27 cellular contexts compared by ENCODE assay signal in genomic region chr1:14842891-14843290, GRCh38.
A peak's percentile ranks its signal among the peaks of the same experiment; 100 is the strongest.
DNase-seq lines count a peak whose midpoint lies in the region; ATAC-seq and TF ChIP-seq lines count a peak whose summit lies in the region.
"Had no signal": no experiment of that assay in that cellular context is flagged by ENCODE, and none has a peak within 500 bp of the region (broad histone marks: within the 10 kb centered on the region; RNA-seq: fewer than 3 reads in every experiment).

No MANE protein-coding gene starts in this region.

- intact Hi-C loops in mammary epithelial cell (cut with micrococcal nuclease) = no loop called here
- intact Hi-C loops in breast epithelium (cut with DNase I; ENCODE audit: low total_unique reads) = loop anchor here (5.0 kb wide), 1 partner anchor 571 kb away; no protein-coding TSS in a partner anchor
- intact Hi-C loops in vagina (cut with DNase I) = no loop called here
- intact Hi-C loops in psoas muscle (cut with DNase I) = no loop called here

- H3K27ac ChIP-seq in mammary epithelial cell (ENCODE audit: insufficient read depth, low read depth, low read length) = no peak overlapping the region
- H3K27ac ChIP-seq in breast epithelium = no peak overlapping the region
- peak overlapping the region; percentile 51 for H3K27ac ChIP-seq in duodenal mucosa (ENCODE audit: low read depth, low read length)
- peak overlapping the region; percentile 62 for H3K27ac ChIP-seq in hepatocyte
- peak overlapping the region; percentile 64 for H3K27ac ChIP-seq in vagina
- no peak overlapping the region for H3K27ac ChIP-seq in psoas muscle
- H3K27ac ChIP-seq: 22Rv1, GM23248, heart left ventricle, thyroid gland had no signal

- H3K9me3 ChIP-seq in mammary epithelial cell (replicated peaks; ENCODE audit: insufficient read depth, low read length) = peaks cover 11% of the 10 kb centered on the region
- H3K9me3 ChIP-seq in breast epithelium = peaks cover 17 to 21% of the 10 kb centered on the region in 2 donors
- H3K9me3 ChIP-seq in duodenal mucosa (ENCODE audit: control insufficient read depth in 1 of 2, low read length in 2 of 2) = peaks cover 11 to 12% of the 10 kb centered on the region in 2 donors
- H3K9me3 ChIP-seq in hepatocyte (ENCODE audit: low read depth) = peaks cover 7% of the 10 kb centered on the region
- H3K9me3 ChIP-seq in vagina = peaks cover 3% of the 10 kb centered on the region
- H3K9me3 ChIP-seq in psoas muscle = peaks cover 4% of the 10 kb centered on the region
- H3K9me3 ChIP-seq: thyroid gland had no signal

- H3K4me1 ChIP-seq in mammary epithelial cell (ENCODE audit: insufficient read depth, low read length) (no peaks in the 10 kb centered on the region), breast epithelium (no peaks in the 10 kb centered on the region), duodenal mucosa (ENCODE audit: control insufficient read depth in 1 of 2, insufficient read depth in 2 of 2, low read length in 2 of 2) (no peaks in the 10 kb centered on the region), hepatocyte (ENCODE audit: insufficient read depth) (no peaks in the 10 kb centered on the region), vagina (peaks cover 10% of the 10 kb centered on the region), psoas muscle (no peaks in the 10 kb centered on the region)
- H3K4me1 ChIP-seq: heart left ventricle, thyroid gland had no signal

- no peaks in the 10 kb centered on the region for H3K9me2 ChIP-seq in hepatocyte (replicated peaks; ENCODE audit: insufficient read depth)

- 52% methylated on average over 2 of the region's 2 CpGs for WGBS in mammary epithelial cell (ENCODE audit: low coverage, missing lambda C conversion rate)
- 74% methylated on average over 2 of the region's 2 CpGs for WGBS in hepatocyte (ENCODE audit: low lambda C conversion rate, missing lambda C conversion rate)
- 82 to 84% (median 82%) methylated on average over 2 of the region's 2 CpGs for WGBS in psoas muscle, 3 donors

- H3K27me3 ChIP-seq in mammary epithelial cell (ENCODE audit: insufficient read depth, low read length) (no peaks in the 10 kb centered on the region), breast epithelium (no peaks in the 10 kb centered on the region), duodenal mucosa (ENCODE audit: control insufficient read depth in 1 of 2, insufficient read depth in 2 of 2, low read length in 2 of 2) (no peaks in the 10 kb centered on the region), hepatocyte (no peaks in the 10 kb centered on the region), vagina (no peaks in the 10 kb centered on the region), psoas muscle (ENCODE audit: insufficient read depth in 3 of 3, low read length in 2 of 3) (peaks cover 0 to 1% (median 0%) of the 10 kb centered on the region in 3 donors)
- H3K27me3 ChIP-seq: thyroid gland had no signal

- TF ChIP-seq POLR2A in breast epithelium (IDR thresholded peaks at IDR 0.05) = no peak
- TF ChIP-seq POLR2A in vagina (IDR thresholded peaks at IDR 0.05) = no peak

- dilution Hi-C loops in mammary epithelial cell (cut with HindIII; ENCODE audit: low sequenced_read_pairs) = no loop called here

- CTCF ChIA-PET in mammary epithelial cell (lab: Charles Lee; ENCODE audit: low non-redundant PET) = no interaction called here

- no peak overlapping the region for H3K4me3 ChIP-seq in mammary epithelial cell (replicated peaks in 1 of 3; ENCODE audit: insufficient read depth in 1 of 3, low read depth in 2 of 3, low read length in 3 of 3)
- no peak overlapping the region for H3K4me3 ChIP-seq in breast epithelium
- no peak overlapping the region for H3K4me3 ChIP-seq in duodenal mucosa (ENCODE audit: low read depth in 1 of 2, low read length in 2 of 2)
- no peak overlapping the region for H3K4me3 ChIP-seq in hepatocyte
- H3K4me3 ChIP-seq in vagina = no peak overlapping the region
- no peak overlapping the region for H3K4me3 ChIP-seq in psoas muscle
- H3K4me3 ChIP-seq: GM23248, heart left ventricle, thyroid gland had no signal

- H3K79me2 ChIP-seq in mammary epithelial cell (ENCODE audit: insufficient read depth, low read length) = no peaks in the 10 kb centered on the region
- H3K79me2 ChIP-seq in hepatocyte = no peaks in the 10 kb centered on the region

- no peaks in the 10 kb centered on the region for H4K20me1 ChIP-seq in mammary epithelial cell (ENCODE audit: insufficient read depth, low read length)
- H4K20me1 ChIP-seq in hepatocyte (ENCODE audit: insufficient read depth, poor library complexity, severe bottlenecking) = no peaks in the 10 kb centered on the region

- BruUV-seq in mammary epithelial cell (replicated peaks; lab: Mats Ljungman, UMichigan) = no TSS peak

- H3K36me3 ChIP-seq in mammary epithelial cell (ENCODE audit: insufficient read depth, low read length) (no peaks in the 10 kb centered on the region), breast epithelium (no peaks in the 10 kb centered on the region), duodenal mucosa (ENCODE audit: control insufficient read depth in 1 of 2, insufficient read depth in 2 of 2, low read length in 2 of 2) (no peaks in the 10 kb centered on the region), hepatocyte (replicated peaks; ENCODE audit: insufficient read depth, low read depth) (no peaks in the 10 kb centered on the region), vagina (no peaks in the 10 kb centered on the region), psoas muscle (ENCODE audit: insufficient read depth in 1 of 2, low read depth in 1 of 2) (no peaks in the 10 kb centered on the region)
- H3K36me3 ChIP-seq: heart left ventricle, thyroid gland had no signal

- H2AFZ ChIP-seq in mammary epithelial cell (ENCODE audit: low read depth, low read length) = no peak overlapping the region
- no peak overlapping the region for H2AFZ ChIP-seq in hepatocyte
- H2AFZ ChIP-seq: GM23248 had no signal

- in situ Hi-C loops in mammary epithelial cell (cut with MboI; ENCODE audit: low sequenced_read_pairs in 2 of 2) = no loop called here

- H3K9ac ChIP-seq in mammary epithelial cell (ENCODE audit: insufficient read depth, low read length) = no peak overlapping the region
- H3K9ac ChIP-seq in duodenal mucosa (ENCODE audit: low read depth in 1 of 2, low read length in 2 of 2) = no peak overlapping the region
- H3K9ac ChIP-seq: GM23248 had no signal

- TF ChIP-seq CTCF in mammary epithelial cell (conservative IDR thresholded peaks at IDR 0.05 in 1 of 2, IDR thresholded peaks at IDR 0.05 in 1 of 2; ENCODE audit: extremely low read depth in 1 of 2, insufficient read depth in 1 of 2, low read depth in 1 of 2, low read length in 2 of 2) (no peak), breast epithelium (IDR thresholded peaks at IDR 0.05) (no peak), hepatocyte (IDR thresholded peaks at IDR 0.05; ENCODE audit: poor library complexity) (no peak), vagina (IDR thresholded peaks at IDR 0.05) (no peak), psoas muscle (IDR thresholded peaks at IDR 0.05) (no peak)

- DNase-seq in mammary epithelial cell (peak; percentile 10), breast epithelium (ENCODE audit: low spot score in 2 of 2) (no peak), hepatocyte (ENCODE audit: low spot score) (no peak), vagina (ENCODE audit: extremely low spot score in 2 of 2) (no peak), psoas muscle (no peak)
- DNase-seq: activated CD4-positive, alpha-beta T cell treated with anti-CD3 and anti-CD28 coated beads, Interleukin-2, amount 50 U/mL, for 1 hour; activated naive CD4-positive, alpha-beta T cell treated with anti-CD3 and anti-CD28 coated beads, Interleukin-2, amount 50 U/mL, for 16 hours; AML-193; CD4-positive, alpha-beta memory T cell; cortex of kidney; GM23248; heart left ventricle; HFFc6; NCI-H1105; NCI-H2029; NCI-H69; SIG-M5; stimulated activated naive CD4-positive, alpha-beta T cell treated with Interleukin-2 at 50 U/mL for 16 hours; SW 1271; T-helper 9 cell; thyroid gland had no signal

- ATAC-seq in HG02884 (IDR thresholded peaks at IDR 0.05; ENCODE audit: unreplicated experiment) = no peak
- ATAC-seq in psoas muscle = no peak
- no peak for ATAC-seq in HG03139 (IDR thresholded peaks at IDR 0.05; ENCODE audit: unreplicated experiment)
- ATAC-seq: esophagus mucosa, heart left ventricle, WTC11 had no signal

- H3K4me2 ChIP-seq in mammary epithelial cell (ENCODE audit: insufficient read depth, low read depth, low read length) (no peak overlapping the region), hepatocyte (no peak overlapping the region)

Comparison
In these comparisons a context has a peak if more than half of its experiments do, and no peak if none do; other contexts are left out.
1. H3K27ac ChIP-seq: peak in duodenal mucosa (single experiment), hepatocyte (single experiment) and vagina (single experiment); none in mammary epithelial cell (single experiment), breast epithelium (0 of 2) and psoas muscle (single experiment).